ENCODE assay signal across 7 cellular contexts in genomic region chr2:238478216-238478615, GRCh38.
"Had no signal": no experiment of that assay in that cellular context is flagged by ENCODE, and none has a peak within 500 bp of the region (broad histone marks: within the 10 kb centered on the region; RNA-seq: fewer than 3 reads in every experiment).

No MANE protein-coding gene starts in this region.

- H3K27ac ChIP-seq: GM23248, HL-60 had no signal

- DNase-seq: GM23248, GOT3, H7, IMR-90, KBM-7 had no signal

- H2AFZ ChIP-seq: GM23248 had no signal

- H3K9ac ChIP-seq: GM23248 had no signal

- H3K9me3 ChIP-seq: HAP-1 had no signal

- H3K36me3 ChIP-seq: HAP-1 had no signal

- H3K4me3 ChIP-seq: GM23248, HAP-1 had no signal
